Comparison of ENCODE assay signal across 12 cellular contexts in the genomic region with DNA sequence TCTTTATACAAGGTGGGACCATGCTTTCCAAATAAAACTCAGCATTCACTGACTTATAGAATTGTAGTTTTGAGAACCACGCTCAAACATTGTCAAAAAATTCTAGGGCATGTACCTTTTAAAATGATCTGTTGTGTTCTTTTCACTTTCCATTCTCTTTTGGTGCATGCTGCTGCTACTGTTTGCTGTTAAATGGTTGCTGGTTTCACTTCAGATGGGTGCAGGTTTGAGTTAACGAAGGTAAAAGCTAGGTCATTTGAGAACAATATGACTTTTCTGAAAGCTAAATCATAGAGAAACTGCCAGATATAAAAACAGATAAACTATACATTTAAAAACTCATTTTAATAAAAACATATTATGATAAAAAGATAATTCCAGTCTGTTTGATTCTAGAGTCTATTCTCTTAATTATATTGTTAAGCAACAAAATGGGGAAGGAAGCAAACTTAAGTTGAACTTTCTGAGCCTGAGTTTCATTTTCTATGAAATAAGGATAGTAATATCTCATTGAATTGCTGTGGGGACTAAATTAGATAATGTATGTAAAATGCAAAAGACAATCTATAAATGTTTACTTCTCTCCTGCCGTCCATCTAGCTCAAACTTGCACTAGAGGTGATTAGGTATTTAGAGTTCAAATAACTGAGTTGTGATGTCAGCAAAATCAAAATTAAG.
DNase-seq lines count a peak whose midpoint lies in the region; ATAC-seq and TF ChIP-seq lines count a peak whose summit lies in the region.
"Had no signal": no experiment of that assay in that cellular context is flagged by ENCODE, and none has a peak within 500 bp of the region (broad histone marks: within the 10 kb centered on the region; RNA-seq: fewer than 3 reads in every experiment).

No MANE protein-coding gene starts in this region.

- no peak for TF ChIP-seq CTCF in GM20000 (IDR thresholded peaks at IDR 0.05; ENCODE audit: extremely low read depth, missing control alignments)

- in situ Hi-C loops in KBM-7 (cut with MboI; ENCODE audit: low pct_unique_long_range_greater_than_20kb, low sequenced_read_pairs) = no loop called here

- ATAC-seq in GM18870 (IDR thresholded peaks at IDR 0.05; ENCODE audit: unreplicated experiment) (peak; percentile 87), GM21390 (IDR thresholded peaks at IDR 0.05; ENCODE audit: unreplicated experiment) (peak; percentile 98), HG02981 (IDR thresholded peaks at IDR 0.05; ENCODE audit: unreplicated experiment) (peak; percentile 69)
- ATAC-seq: T-helper 17 cell had no signal

- DNase-seq in MV-4-11 (lab: John Stamatoyannopoulos, UW) = peak; percentile 76
- DNase-seq in GM20000 (ENCODE audit: low spot score) = no peak
- DNase-seq in stimulated activated CD8-positive, alpha-beta memory T cell treated with anti-CD3 and anti-CD28 coated beads, Interleukin-4, amount 100 ng/mL, for 48 hours = no peak
- no peak for DNase-seq in KBM-7
- DNase-seq: dermis blood vessel endothelial cell, islet precursor cell, NCI-H1105 treated with DMSO at 0.1 percent for 48 hours, NCI-H774, T-helper 17 cell had no signal
